Comparison of ENCODE assay signal across 11 cellular contexts in genomic region chr1:43388021-43388575, GRCh38. TPM values are rescaled to one million over a fixed set of nuclear protein-coding genes. Genes with fewer than 3 reads are reported as not detected.
A peak's percentile ranks its signal among the peaks of the same experiment; 100 is the strongest.
DNase-seq lines count a peak whose midpoint lies in the region; ATAC-seq, FAIRE-seq and TF ChIP-seq lines count a peak whose summit lies in the region.
"Had no signal": no experiment of that assay in that cellular context is flagged by ENCODE, and none has a peak within 500 bp of the region (broad histone marks: within the 10 kb centered on the region; RNA-seq: fewer than 3 reads in every experiment).

No MANE protein-coding gene starts in this region.

- FAIRE-seq in HepG2 (lab: Jason Lieb, UNC), result no peak
- no peak for FAIRE-seq in keratinocyte (lab: Jason Lieb, UNC)
- FAIRE-seq: colon had no signal

- no peak for TF ChIP-seq RAD21 in HepG2 (CRISPR knock-in tag; IDR thresholded peaks at IDR 0.05)

- intact Hi-C loops in HepG2 (cut with micrococcal nuclease; ENCODE audit: unreplicated experiment), result no loop called here
- intact Hi-C loops in right lobe of liver (cut with DNase I), result loop anchor here (10.0 kb wide), 1 partner anchor 153 kb away; no protein-coding TSS in a partner anchor
- intact Hi-C loops in upper lobe of right lung (cut with DNase I), result no loop called here

- TF ChIP-seq POLR2A in HepG2 (IDR thresholded peaks at IDR 0.05; ENCODE audit: insufficient read depth in 1 of 2, low read depth in 2 of 2, low read length in 2 of 2) (no peak), right lobe of liver (IDR thresholded peaks at IDR 0.05) (no peak)

- H2AFZ ChIP-seq in HepG2 (ENCODE audit: low read length) (no peak overlapping the region), keratinocyte (ENCODE audit: control insufficient read depth, low read length) (no peak overlapping the region)

- H3K9me3 ChIP-seq in HepG2 (ENCODE audit: low read length) (no peaks in the 10 kb centered on the region), right lobe of liver (no peaks in the 10 kb centered on the region), keratinocyte (ENCODE audit: control insufficient read depth, low read depth, low read length) (no peaks in the 10 kb centered on the region), upper lobe of right lung (no peaks in the 10 kb centered on the region)

- peak overlapping the region; percentile 98 to 100 for H3K27ac Mint-ChIP-seq in activated naive CD4-positive, alpha-beta T cell treated with anti-CD3 and anti-CD28 coated beads, Interleukin-2, amount 50 U/mL, for 72 hours

- H3K27me3 ChIP-seq in HepG2 (ENCODE audit: control insufficient read depth in 1 of 2, insufficient read depth in 2 of 2, low read length in 2 of 2) (peaks cover 0 to 3% of the 10 kb centered on the region in 2 experiments; a peak in 1 of 5 replicates), right lobe of liver (no peaks in the 10 kb centered on the region), keratinocyte (ENCODE audit: control insufficient read depth, extremely low read depth, insufficient read depth, low read length) (no peaks in the 10 kb centered on the region), upper lobe of right lung (no peaks in the 10 kb centered on the region)

- CTCF ChIA-PET in HepG2 (lab: Yijun Ruan, JAX; ENCODE audit: low intra/inter-chr PET ratio, low total read pairs), result no interaction called here

- peaks cover 31% of the 10 kb centered on the region for H3K79me2 ChIP-seq in HepG2 (ENCODE audit: insufficient read depth, low read length)
- peaks cover 42% of the 10 kb centered on the region for H3K79me2 ChIP-seq in keratinocyte (ENCODE audit: control insufficient read depth, insufficient read depth, low read length)

- H3K27ac ChIP-seq in HepG2 (ENCODE audit: extremely low read length, insufficient read depth, low read length) (no peak overlapping the region), right lobe of liver (no peak overlapping the region), keratinocyte (ENCODE audit: control insufficient read depth, insufficient read depth, low read length) (peak overlapping the region; percentile 74), upper lobe of right lung (no peak overlapping the region)

- 92% methylated on average over 4 of the region's 4 CpGs for WGBS in HepG2 (ENCODE audit: low lambda C conversion rate)
- WGBS in right lobe of liver (ENCODE audit: insufficient coverage, low coverage, low lambda C conversion rate, missing lambda C conversion rate), result 62% methylated on average over 4 of the region's 4 CpGs

- dilution Hi-C loops in keratinocyte (cut with MboI; ENCODE audit: extremely low pct_ligation_motif_present, low sequenced_read_pairs), result no loop called here

- peaks cover 15 to 46% of the 10 kb centered on the region in 2 experiments for H3K36me3 ChIP-seq in HepG2 (replicated peaks in 1 of 2; ENCODE audit: control insufficient read depth in 1 of 2, insufficient read depth in 2 of 2, low read length in 2 of 2)
- H3K36me3 ChIP-seq in right lobe of liver, result peaks cover 0 to 42% (median 26%) of the 10 kb centered on the region in 4 donors
- peaks cover 28 to 36% of the 10 kb centered on the region in 2 experiments for H3K36me3 ChIP-seq in keratinocyte (ENCODE audit: control insufficient read depth in 2 of 2, extremely low read depth in 1 of 2, insufficient read depth in 2 of 2, low read length in 2 of 2)
- peaks cover 46% of the 10 kb centered on the region for H3K36me3 ChIP-seq in upper lobe of right lung

- peaks cover 27% of the 10 kb centered on the region for H3K4me1 ChIP-seq in HepG2 (ENCODE audit: insufficient read depth, low read length)
- peaks cover 0 to 22% (median 10%) of the 10 kb centered on the region in 4 donors for H3K4me1 ChIP-seq in right lobe of liver
- peaks cover 16% of the 10 kb centered on the region for H3K4me1 ChIP-seq in keratinocyte (ENCODE audit: control insufficient read depth, extremely low read depth, insufficient read depth, low read length)
- peaks cover 22% of the 10 kb centered on the region for H3K4me1 ChIP-seq in upper lobe of right lung

- in situ Hi-C loops in HepG2 (cut with HindIII; ENCODE audit: extremely low pct_ligation_motif_present, low pct_unique_long_range_greater_than_20kb), result no loop called here

- H3K4me2 ChIP-seq in HepG2 (ENCODE audit: low read depth, low read length) (peak overlapping the region; percentile 96), keratinocyte (ENCODE audit: control insufficient read depth, extremely low read depth, insufficient read depth, low read depth, low read length) (peak overlapping the region; percentile 93)

- H3K4me3 ChIP-seq in HepG2 (replicated peaks in 1 of 3; ENCODE audit: insufficient read depth in 1 of 3, low read depth in 2 of 3, low read length in 3 of 3) (peak overlapping the region in 2 of 3 experiments; percentile 76 to 98; a peak in 3 of 6 replicates), right lobe of liver (no peak overlapping the region), keratinocyte (ENCODE audit: control insufficient read depth in 2 of 3, extremely low read depth in 1 of 3, insufficient read depth in 2 of 3, low read depth in 1 of 3, low read length in 3 of 3) (no peak overlapping the region), upper lobe of right lung (peak overlapping the region; percentile 84)

- H3K9me1 ChIP-seq in keratinocyte (ENCODE audit: control insufficient read depth, extremely low read depth, insufficient read depth, low read length), result no peaks in the 10 kb centered on the region

- H4K20me1 ChIP-seq in HepG2 (ENCODE audit: insufficient read depth, low read length) (no peaks in the 10 kb centered on the region), keratinocyte (ENCODE audit: control insufficient read depth, extremely low read depth, insufficient read depth, low read length) (no peaks in the 10 kb centered on the region)

- TF ChIP-seq CTCF in HepG2 (CRISPR knock-in tag; IDR thresholded peaks at IDR 0.05), result no peak
- no peak for TF ChIP-seq CTCF in right lobe of liver (IDR thresholded peaks at IDR 0.05)
- no peak for TF ChIP-seq CTCF in keratinocyte (optimal IDR thresholded peaks at IDR 0.05 in 1 of 3, IDR thresholded peaks at IDR 0.05 in 1 of 3, conservative IDR thresholded peaks at IDR 0.05 in 1 of 3; ENCODE audit: extremely low read depth in 1 of 3, insufficient read depth in 2 of 3, low read length in 3 of 3)
- TF ChIP-seq CTCF in upper lobe of right lung (IDR thresholded peaks at IDR 0.05), result no peak

- H3K9ac ChIP-seq in HepG2 (ENCODE audit: insufficient read depth, low read depth, low read length) (peak overlapping the region; percentile 91; the same call in 1 of the 2 replicates), keratinocyte (ENCODE audit: control insufficient read depth, extremely low read depth, insufficient read depth, low read length) (no peak overlapping the region)

- POLR2A ChIA-PET in HepG2 (lab: Yijun Ruan, JAX), result interaction anchor here (1.2 kb wide), 1 partner anchor 11 kb away, joined by 3 read pairs; no protein-coding TSS in a partner anchor

- BruUV-seq in HepG2 (replicated peaks; lab: Mats Ljungman, UMichigan), result no TSS peak

- no peak for DNase-seq in HepG2 (ENCODE audit: low spot score)
- no peak for DNase-seq in right lobe of liver
- DNase-seq in activated naive CD4-positive, alpha-beta T cell treated with anti-CD3 and anti-CD28 coated beads, Interleukin-2, amount 50 U/mL, for 72 hours (ENCODE audit: low spot score in 2 of 2), result no peak
- DNase-seq in keratinocyte (ENCODE audit: low read depth, low spot score), result no peak
- DNase-seq in upper lobe of right lung, result no peak
- no peak for DNase-seq in germinal center (ENCODE audit: low spot score)
- DNase-seq: KG1 had no signal

- H3K9me3 Mint-ChIP-seq in activated naive CD4-positive, alpha-beta T cell treated with anti-CD3 and anti-CD28 coated beads, Interleukin-2, amount 50 U/mL, for 72 hours, result no peaks in the 10 kb centered on the region

- ATAC-seq in HepG2 (no peak), right lobe of liver (no peak), upper lobe of right lung (no peak), GM18909 (IDR thresholded peaks at IDR 0.05; ENCODE audit: poor library complexity, unreplicated experiment) (no peak), HG03196 (IDR thresholded peaks at IDR 0.05; ENCODE audit: unreplicated experiment) (no peak)
- ATAC-seq in activated naive CD4-positive, alpha-beta T cell treated with anti-CD3 and anti-CD28 coated beads, Interleukin-2, amount 50 U/mL, for 72 hours, result no peak

- no peak for TF ChIP-seq EP300 in HepG2 (IDR thresholded peaks at IDR 0.05; ENCODE audit: low read depth in 2 of 2, low read length in 2 of 2)
- TF ChIP-seq EP300 in HepG2 (CRISPR knock-in tag; IDR thresholded peaks at IDR 0.05; ENCODE audit: borderline replicate concordance), result no peak

- peaks cover 17 to 26% of the 10 kb centered on the region in 2 donors for H3K36me3 Mint-ChIP-seq in activated naive CD4-positive, alpha-beta T cell treated with anti-CD3 and anti-CD28 coated beads, Interleukin-2, amount 50 U/mL, for 72 hours

RNA-seq across cellular contexts. Expression of gene MED8, which starts 1.5 kb away (rescaled TPM):
- total RNA-seq in HepG2 (2016; rRNA removed; fragmentation: Illumina TruSeq; extraction: Trizol) (77.4 and 112 TPM in 2 replicates), right lobe of liver (10 to 100 TPM; 20.7 to 26.6 (median 24.1) TPM), upper lobe of right lung (37.3 TPM)
- total RNA-seq in HepG2 (2016; cell fraction: cytosol; rRNA removed; fragmentation: Illumina TruSeq; extraction: Trizol; ENCODE audit: low read depth), result 27.8 and 29.8 TPM in 2 replicates
- 79.1 and 119 TPM in 2 replicates for total RNA-seq in HepG2 (2016; cell fraction: insoluble cytoplasmic fraction; rRNA removed; fragmentation: Illumina TruSeq; extraction: Trizol)
- 39.9 and 44.3 TPM in 2 replicates for total RNA-seq in HepG2 (2016; cell fraction: membrane; rRNA removed; fragmentation: Illumina TruSeq; extraction: Trizol)
- 30.3 and 33.9 TPM in 2 replicates for total RNA-seq in HepG2 (2016; cell fraction: nucleus; rRNA removed; fragmentation: Illumina TruSeq; extraction: Trizol)
- polyA plus RNA-seq in HepG2 (2011; rRNA removed) (13.0 and 16.9 TPM in 2 replicates), keratinocyte (11.1 to 28.7 TPM (median 14.3 TPM) in 3 replicates)
- polyA plus RNA-seq in HepG2 (2011; cell fraction: cytosol; rRNA removed), result 15.2 and 18.5 TPM in 2 replicates
- polyA plus RNA-seq in HepG2 (2011; cell fraction: nucleus; rRNA removed), result 27.4 and 29.3 TPM in 2 replicates
- 34.9 and 41.7 TPM in 2 replicates for polyA plus RNA-seq in HepG2 (2012)
- 23.6 and 24.6 TPM in 2 replicates for polyA plus RNA-seq in HepG2 (2016; cell fraction: cytosol; fragmentation: Illumina TruSeq; extraction: Trizol; ENCODE audit: low read depth)
- 98.6 and 98.7 TPM in 2 replicates for polyA plus RNA-seq in HepG2 (2016; cell fraction: insoluble cytoplasmic fraction; fragmentation: Illumina TruSeq; extraction: Trizol; ENCODE audit: low read depth)
- 30.8 and 31.0 TPM in 2 replicates for polyA plus RNA-seq in HepG2 (2016; cell fraction: membrane; fragmentation: Illumina TruSeq; extraction: Trizol; ENCODE audit: low read depth)
- polyA plus RNA-seq in HepG2 (2016; cell fraction: nucleus; fragmentation: Illumina TruSeq; extraction: Trizol; ENCODE audit: insufficient read depth, low read depth), result 48.4 and 55.2 TPM in 2 replicates
- 11.0 and 19.2 TPM in 2 replicates for polyA minus RNA-seq in HepG2 (2011; rRNA and poly(A)+ RNA removed; ENCODE audit: low replicate concordance)
- polyA minus RNA-seq in HepG2 (2011; cell fraction: cytosol; rRNA and poly(A)+ RNA removed), result 14.2 and 14.7 TPM in 2 replicates
- polyA minus RNA-seq in HepG2 (2011; cell fraction: nucleus; rRNA and poly(A)+ RNA removed), result 30.3 and 36.6 TPM in 2 replicates
- total RNA-seq in activated naive CD4-positive, alpha-beta T cell treated with anti-CD3 and anti-CD28 coated beads, Interleukin-2, amount 50 U/mL, for 72 hours, result 10 to 100 TPM; 32.8 to 53.9 TPM
- 50.1 TPM for polyA plus RNA-seq in keratinocyte (2011; ENCODE audit: low read depth)
- polyA plus RNA-seq in keratinocyte (2011; cell fraction: cytosol; rRNA removed), result 17.2 and 22.3 TPM in 2 replicates
- polyA plus RNA-seq in keratinocyte (2011; cell fraction: nucleus; rRNA removed), result 17.7 and 22.2 TPM in 2 replicates
- 28.0 and 42.0 TPM in 2 replicates for polyA plus RNA-seq in keratinocyte (2012; ENCODE audit: low replicate concordance)
- 6.9 to 19.1 TPM (median 11.9 TPM) in 3 replicates for polyA minus RNA-seq in keratinocyte
- 10.0 TPM for polyA minus RNA-seq in keratinocyte (2011; cell fraction: cytosol; rRNA and poly(A)+ RNA removed)
- 3.6 and 6.7 TPM in 2 replicates for polyA minus RNA-seq in keratinocyte (2011; cell fraction: nucleus; rRNA and poly(A)+ RNA removed)

RNA-seq across cellular contexts. Expression of gene SZT2, which starts 1.6 kb away (rescaled TPM):
- 5.6 and 8.0 TPM in 2 replicates for total RNA-seq in HepG2 (2016; rRNA removed; fragmentation: Illumina TruSeq; extraction: Trizol)
- total RNA-seq in HepG2 (2016; cell fraction: cytosol; rRNA removed; fragmentation: Illumina TruSeq; extraction: Trizol; ENCODE audit: low read depth), result 3.8 TPM in 2 replicates
- 4.3 and 9.7 TPM in 2 replicates for total RNA-seq in HepG2 (2016; cell fraction: insoluble cytoplasmic fraction; rRNA removed; fragmentation: Illumina TruSeq; extraction: Trizol)
- total RNA-seq in HepG2 (2016; cell fraction: membrane; rRNA removed; fragmentation: Illumina TruSeq; extraction: Trizol), result 3.6 TPM in 2 replicates
- total RNA-seq in HepG2 (2016; cell fraction: nucleus; rRNA removed; fragmentation: Illumina TruSeq; extraction: Trizol), result 17.5 and 18.0 TPM in 2 replicates
- 8.8 and 9.8 TPM in 2 replicates for polyA plus RNA-seq in HepG2 (2011; rRNA removed)
- 2.2 and 3.1 TPM in 2 replicates for polyA plus RNA-seq in HepG2 (2011; cell fraction: cytosol; rRNA removed)
- polyA plus RNA-seq in HepG2 (2011; cell fraction: nucleus; rRNA removed), result 58.1 and 68.7 TPM in 2 replicates
- polyA plus RNA-seq in HepG2 (2012), result 7.8 and 8.7 TPM in 2 replicates
- polyA plus RNA-seq in HepG2 (2016; cell fraction: cytosol; fragmentation: Illumina TruSeq; extraction: Trizol; ENCODE audit: low read depth), result 0.57 and 0.69 TPM in 2 replicates
- polyA plus RNA-seq in HepG2 (2016; cell fraction: insoluble cytoplasmic fraction; fragmentation: Illumina TruSeq; extraction: Trizol; ENCODE audit: low read depth), result 2.9 and 3.7 TPM in 2 replicates
- polyA plus RNA-seq in HepG2 (2016; cell fraction: membrane; fragmentation: Illumina TruSeq; extraction: Trizol; ENCODE audit: low read depth), result 1.2 and 1.3 TPM in 2 replicates
- 23.7 and 25.9 TPM in 2 replicates for polyA plus RNA-seq in HepG2 (2016; cell fraction: nucleus; fragmentation: Illumina TruSeq; extraction: Trizol; ENCODE audit: insufficient read depth, low read depth)
- 36.3 and 51.9 TPM in 2 replicates for polyA minus RNA-seq in HepG2 (2011; rRNA and poly(A)+ RNA removed; ENCODE audit: low replicate concordance)
- 3.5 and 5.0 TPM in 2 replicates for polyA minus RNA-seq in HepG2 (2011; cell fraction: cytosol; rRNA and poly(A)+ RNA removed)
- 55.9 and 71.0 TPM in 2 replicates for polyA minus RNA-seq in HepG2 (2011; cell fraction: nucleus; rRNA and poly(A)+ RNA removed)
- total RNA-seq in right lobe of liver, result 10 to 100 TPM; 12.7 to 30.4 (median 19.2) TPM
- total RNA-seq in activated naive CD4-positive, alpha-beta T cell treated with anti-CD3 and anti-CD28 coated beads, Interleukin-2, amount 50 U/mL, for 72 hours, result 10 to 100 TPM; 52.1 to 52.2 TPM
- 5.9 to 6.7 TPM (median 6.1 TPM) in 3 replicates for polyA plus RNA-seq in keratinocyte
- polyA plus RNA-seq in keratinocyte (2011; ENCODE audit: low read depth), result 5.7 TPM
- 2.6 and 2.8 TPM in 2 replicates for polyA plus RNA-seq in keratinocyte (2011; cell fraction: cytosol; rRNA removed)
- polyA plus RNA-seq in keratinocyte (2011; cell fraction: nucleus; rRNA removed), result 39.1 and 48.7 TPM in 2 replicates
- 7.4 and 8.6 TPM in 2 replicates for polyA plus RNA-seq in keratinocyte (2012; ENCODE audit: low replicate concordance)
- 33.6 to 55.6 TPM (median 44.6 TPM) in 3 replicates for polyA minus RNA-seq in keratinocyte
- polyA minus RNA-seq in keratinocyte (2011; cell fraction: cytosol; rRNA and poly(A)+ RNA removed), result 3.6 TPM
- 38.3 and 53.9 TPM in 2 replicates for polyA minus RNA-seq in keratinocyte (2011; cell fraction: nucleus; rRNA and poly(A)+ RNA removed)
- 70.4 TPM for total RNA-seq in upper lobe of right lung

RNA-seq across cellular contexts. Expression of gene ELOVL1, which starts 20.3 kb away (rescaled TPM):
- total RNA-seq in HepG2 (2016; rRNA removed; fragmentation: Illumina TruSeq; extraction: Trizol) (29.7 and 55.2 TPM in 2 replicates), right lobe of liver (10 to 100 TPM; 19.9 to 38.3 (median 29.2) TPM), upper lobe of right lung (98.9 TPM)
- 12.3 and 14.1 TPM in 2 replicates for total RNA-seq in HepG2 (2016; cell fraction: cytosol; rRNA removed; fragmentation: Illumina TruSeq; extraction: Trizol; ENCODE audit: low read depth)
- 31.2 and 54.3 TPM in 2 replicates for total RNA-seq in HepG2 (2016; cell fraction: insoluble cytoplasmic fraction; rRNA removed; fragmentation: Illumina TruSeq; extraction: Trizol)
- total RNA-seq in HepG2 (2016; cell fraction: membrane; rRNA removed; fragmentation: Illumina TruSeq; extraction: Trizol), result 23.3 and 25.4 TPM in 2 replicates
- 40.7 and 42.5 TPM in 2 replicates for total RNA-seq in HepG2 (2016; cell fraction: nucleus; rRNA removed; fragmentation: Illumina TruSeq; extraction: Trizol)
- polyA plus RNA-seq in HepG2 (2011; rRNA removed) (77.4 and 95.9 TPM in 2 replicates), keratinocyte (277 to 331 TPM (median 283 TPM) in 3 replicates)
- 64.9 and 73.4 TPM in 2 replicates for polyA plus RNA-seq in HepG2 (2011; cell fraction: cytosol; rRNA removed)
- 44.8 and 54.7 TPM in 2 replicates for polyA plus RNA-seq in HepG2 (2011; cell fraction: nucleus; rRNA removed)
- 33.2 and 44.1 TPM in 2 replicates for polyA plus RNA-seq in HepG2 (2012)
- 17.0 and 18.2 TPM in 2 replicates for polyA plus RNA-seq in HepG2 (2016; cell fraction: cytosol; fragmentation: Illumina TruSeq; extraction: Trizol; ENCODE audit: low read depth)
- 37.9 and 39.0 TPM in 2 replicates for polyA plus RNA-seq in HepG2 (2016; cell fraction: insoluble cytoplasmic fraction; fragmentation: Illumina TruSeq; extraction: Trizol; ENCODE audit: low read depth)
- 23.8 and 25.7 TPM in 2 replicates for polyA plus RNA-seq in HepG2 (2016; cell fraction: membrane; fragmentation: Illumina TruSeq; extraction: Trizol; ENCODE audit: low read depth)
- 78.4 and 80.0 TPM in 2 replicates for polyA plus RNA-seq in HepG2 (2016; cell fraction: nucleus; fragmentation: Illumina TruSeq; extraction: Trizol; ENCODE audit: insufficient read depth, low read depth)
- polyA minus RNA-seq in HepG2 (2011; rRNA and poly(A)+ RNA removed; ENCODE audit: low replicate concordance), result 60.0 and 196 TPM in 2 replicates
- 18.8 and 25.8 TPM in 2 replicates for polyA minus RNA-seq in HepG2 (2011; cell fraction: cytosol; rRNA and poly(A)+ RNA removed)
- 9.5 and 12.1 TPM in 2 replicates for polyA minus RNA-seq in HepG2 (2011; cell fraction: nucleus; rRNA and poly(A)+ RNA removed)
- total RNA-seq in activated naive CD4-positive, alpha-beta T cell treated with anti-CD3 and anti-CD28 coated beads, Interleukin-2, amount 50 U/mL, for 72 hours, result 10 to 100 TPM; 53.2 to 61.0 TPM
- polyA plus RNA-seq in keratinocyte (2011; ENCODE audit: low read depth), result 61.1 TPM
- polyA plus RNA-seq in keratinocyte (2011; cell fraction: cytosol; rRNA removed), result 172 and 242 TPM in 2 replicates
- polyA plus RNA-seq in keratinocyte (2011; cell fraction: nucleus; rRNA removed), result 291 and 315 TPM in 2 replicates
- polyA plus RNA-seq in keratinocyte (2012; ENCODE audit: low replicate concordance), result 181 and 389 TPM in 2 replicates
- polyA minus RNA-seq in keratinocyte, result 167 to 242 TPM (median 175 TPM) in 3 replicates
- 112 TPM for polyA minus RNA-seq in keratinocyte (2011; cell fraction: cytosol; rRNA and poly(A)+ RNA removed)
- polyA minus RNA-seq in keratinocyte (2011; cell fraction: nucleus; rRNA and poly(A)+ RNA removed), result 91.7 and 106 TPM in 2 replicates

RNA-seq across cellular contexts. Expression of gene CDC20, which starts 29.3 kb away (rescaled TPM):
- total RNA-seq in HepG2 (2016; rRNA removed; fragmentation: Illumina TruSeq; extraction: Trizol) (90.0 and 97.8 TPM in 2 replicates), right lobe of liver (1 to 10 TPM in 4 of 6 experiments, under 1 TPM in 1, not detected in 1; 0.49 to 5.3 (median 2.3) TPM), upper lobe of right lung (1.8 TPM)
- 46.4 and 52.0 TPM in 2 replicates for total RNA-seq in HepG2 (2016; cell fraction: cytosol; rRNA removed; fragmentation: Illumina TruSeq; extraction: Trizol; ENCODE audit: low read depth)
- 83.1 and 89.9 TPM in 2 replicates for total RNA-seq in HepG2 (2016; cell fraction: insoluble cytoplasmic fraction; rRNA removed; fragmentation: Illumina TruSeq; extraction: Trizol)
- 44.6 and 48.1 TPM in 2 replicates for total RNA-seq in HepG2 (2016; cell fraction: membrane; rRNA removed; fragmentation: Illumina TruSeq; extraction: Trizol)
- 41.5 and 42.9 TPM in 2 replicates for total RNA-seq in HepG2 (2016; cell fraction: nucleus; rRNA removed; fragmentation: Illumina TruSeq; extraction: Trizol)
- polyA plus RNA-seq in HepG2 (2011; rRNA removed) (39.5 and 57.9 TPM in 2 replicates), keratinocyte (13.6 to 102 TPM (median 84.2 TPM) in 3 replicates)
- 30.0 and 51.5 TPM in 2 replicates for polyA plus RNA-seq in HepG2 (2011; cell fraction: cytosol; rRNA removed)
- 32.3 and 62.8 TPM in 2 replicates for polyA plus RNA-seq in HepG2 (2011; cell fraction: nucleus; rRNA removed)
- 30.3 and 42.3 TPM in 2 replicates for polyA plus RNA-seq in HepG2 (2012)
- 55.7 and 55.8 TPM in 2 replicates for polyA plus RNA-seq in HepG2 (2016; cell fraction: cytosol; fragmentation: Illumina TruSeq; extraction: Trizol; ENCODE audit: low read depth)
- polyA plus RNA-seq in HepG2 (2016; cell fraction: insoluble cytoplasmic fraction; fragmentation: Illumina TruSeq; extraction: Trizol; ENCODE audit: low read depth), result 111 and 128 TPM in 2 replicates
- polyA plus RNA-seq in HepG2 (2016; cell fraction: membrane; fragmentation: Illumina TruSeq; extraction: Trizol; ENCODE audit: low read depth), result 48.3 and 54.4 TPM in 2 replicates
- polyA plus RNA-seq in HepG2 (2016; cell fraction: nucleus; fragmentation: Illumina TruSeq; extraction: Trizol; ENCODE audit: insufficient read depth, low read depth), result 82.6 and 84.9 TPM in 2 replicates
- polyA minus RNA-seq in HepG2 (2011; rRNA and poly(A)+ RNA removed; ENCODE audit: low replicate concordance), result 131 and 377 TPM in 2 replicates
- polyA minus RNA-seq in HepG2 (2011; cell fraction: cytosol; rRNA and poly(A)+ RNA removed), result 20.8 and 38.2 TPM in 2 replicates
- polyA minus RNA-seq in HepG2 (2011; cell fraction: nucleus; rRNA and poly(A)+ RNA removed), result 12.4 and 21.2 TPM in 2 replicates
- total RNA-seq in activated naive CD4-positive, alpha-beta T cell treated with anti-CD3 and anti-CD28 coated beads, Interleukin-2, amount 50 U/mL, for 72 hours, result 100 to 1,000 TPM; 127 to 328 TPM
- polyA plus RNA-seq in keratinocyte (2011; ENCODE audit: low read depth), result 0.67 TPM
- 28.1 and 35.5 TPM in 2 replicates for polyA plus RNA-seq in keratinocyte (2011; cell fraction: cytosol; rRNA removed)
- polyA plus RNA-seq in keratinocyte (2011; cell fraction: nucleus; rRNA removed), result 16.0 and 25.4 TPM in 2 replicates
- 1.7 and 97.6 TPM in 2 replicates for polyA plus RNA-seq in keratinocyte (2012; ENCODE audit: low replicate concordance)
- polyA minus RNA-seq in keratinocyte, result 19.5 to 267 TPM (median 125 TPM) in 3 replicates
- polyA minus RNA-seq in keratinocyte (2011; cell fraction: cytosol; rRNA and poly(A)+ RNA removed), result 29.9 TPM
- polyA minus RNA-seq in keratinocyte (2011; cell fraction: nucleus; rRNA and poly(A)+ RNA removed), result 6.6 and 9.9 TPM in 2 replicates

RNA-seq across cellular contexts. Expression of gene MPL, which starts 50.5 kb away (rescaled TPM):
- total RNA-seq in HepG2 (2016; rRNA removed; fragmentation: Illumina TruSeq; extraction: Trizol) (not detected in 2 replicates), right lobe of liver (under 1 TPM in 1 of 6 experiments, not detected in 5; 0.59 TPM), upper lobe of right lung (0.61 TPM)
- 0.30 TPM in 1 of 2 replicates, not detected in the other for total RNA-seq in HepG2 (2016; cell fraction: cytosol; rRNA removed; fragmentation: Illumina TruSeq; extraction: Trizol; ENCODE audit: low read depth)
- not detected in 2 replicates for total RNA-seq in HepG2 (2016; cell fraction: insoluble cytoplasmic fraction; rRNA removed; fragmentation: Illumina TruSeq; extraction: Trizol)
- not detected in 2 replicates for total RNA-seq in HepG2 (2016; cell fraction: membrane; rRNA removed; fragmentation: Illumina TruSeq; extraction: Trizol)
- total RNA-seq in HepG2 (2016; cell fraction: nucleus; rRNA removed; fragmentation: Illumina TruSeq; extraction: Trizol), result not detected in 2 replicates
- polyA plus RNA-seq in HepG2 (2011; rRNA removed) (not detected in 2 replicates), keratinocyte (0.07 TPM in 1 of 3 replicates, not detected in the others)
- polyA plus RNA-seq in HepG2 (2011; cell fraction: cytosol; rRNA removed), result not detected in 2 replicates
- polyA plus RNA-seq in HepG2 (2011; cell fraction: nucleus; rRNA removed), result not detected in 2 replicates
- polyA plus RNA-seq in HepG2 (2012), result not detected in 2 replicates
- polyA plus RNA-seq in HepG2 (2016; cell fraction: cytosol; fragmentation: Illumina TruSeq; extraction: Trizol; ENCODE audit: low read depth), result not detected in 2 replicates
- polyA plus RNA-seq in HepG2 (2016; cell fraction: insoluble cytoplasmic fraction; fragmentation: Illumina TruSeq; extraction: Trizol; ENCODE audit: low read depth), result 0.12 TPM in 1 of 2 replicates, not detected in the other
- polyA plus RNA-seq in HepG2 (2016; cell fraction: membrane; fragmentation: Illumina TruSeq; extraction: Trizol; ENCODE audit: low read depth), result not detected in 2 replicates
- polyA plus RNA-seq in HepG2 (2016; cell fraction: nucleus; fragmentation: Illumina TruSeq; extraction: Trizol; ENCODE audit: insufficient read depth, low read depth), result not detected in 2 replicates
- 0.54 TPM in 1 of 2 replicates, not detected in the other for polyA minus RNA-seq in HepG2 (2011; rRNA and poly(A)+ RNA removed; ENCODE audit: low replicate concordance)
- polyA minus RNA-seq in HepG2 (2011; cell fraction: cytosol; rRNA and poly(A)+ RNA removed), result not detected in 2 replicates
- not detected in 2 replicates for polyA minus RNA-seq in HepG2 (2011; cell fraction: nucleus; rRNA and poly(A)+ RNA removed)
- not detected for total RNA-seq in activated naive CD4-positive, alpha-beta T cell treated with anti-CD3 and anti-CD28 coated beads, Interleukin-2, amount 50 U/mL, for 72 hours
- not detected for polyA plus RNA-seq in keratinocyte (2011; ENCODE audit: low read depth)
- 0.04 TPM in 1 of 2 replicates, not detected in the other for polyA plus RNA-seq in keratinocyte (2011; cell fraction: cytosol; rRNA removed)
- not detected in 2 replicates for polyA plus RNA-seq in keratinocyte (2011; cell fraction: nucleus; rRNA removed)
- polyA plus RNA-seq in keratinocyte (2012; ENCODE audit: low replicate concordance), result not detected in 2 replicates
- polyA minus RNA-seq in keratinocyte, result 1.3 to 3.4 TPM in 2 of 3 replicates, not detected in the other
- polyA minus RNA-seq in keratinocyte (2011; cell fraction: cytosol; rRNA and poly(A)+ RNA removed), result not detected
- not detected in 2 replicates for polyA minus RNA-seq in keratinocyte (2011; cell fraction: nucleus; rRNA and poly(A)+ RNA removed)
- total RNA-seq: urinary bladder had no signal

Comparison
In these comparisons a context has a peak if more than half of its experiments do, and no peak if none do; other contexts are left out.
1. H3K4me3 ChIP-seq: peak in HepG2 (2 of 3) and upper lobe of right lung (single experiment); none in right lobe of liver (0 of 3) and keratinocyte (0 of 3).
2. intact Hi-C loops: an anchor here in right lobe of liver (10.0 kb wide); none called in HepG2 and upper lobe of right lung.